Comparison of ENCODE assay signal across 24 cellular contexts in genomic region chr1:168531605-168532345, GRCh38. TPM values are rescaled to one million over a fixed set of nuclear protein-coding genes. Genes with fewer than 3 reads are reported as not detected.
DNase-seq lines count a peak whose midpoint lies in the region; ATAC-seq, FAIRE-seq and TF ChIP-seq lines count a peak whose summit lies in the region.
"Had no signal": no experiment of that assay in that cellular context is flagged by ENCODE, and none has a peak within 500 bp of the region (broad histone marks: within the 10 kb centered on the region; RNA-seq: fewer than 3 reads in every experiment).

No MANE protein-coding gene starts in this region.

- TF ChIP-seq CTCF in BE2C (IDR thresholded peaks at IDR 0.05; ENCODE audit: low read depth, low read length) (no peak), osteoblast (IDR thresholded peaks at IDR 0.05; ENCODE audit: extremely low read depth, low read depth, low read length) (no peak), pancreas (IDR thresholded peaks at IDR 0.05) (no peak)

- DNase-seq in DMS 273 (lab: John Stamatoyannopoulos, UW; ENCODE audit: unreplicated experiment) (peak; percentile 10), DMS 273 treated with DMSO at 0.1 percent for 48 hours (lab: John Stamatoyannopoulos, UW) (no peak), BE2C (peak; percentile 17), NCI-H69 (lab: John Stamatoyannopoulos, UW) (peak; percentile 90), osteoblast (ENCODE audit: insufficient read length, low spot score, missing footprints) (no peak), pancreas (no peak)
- DNase-seq in central memory CD8-positive, alpha-beta T cell (ENCODE audit: low spot score in 2 of 2) = no peak
- DNase-seq: dermis blood vessel endothelial cell; mammary epithelial cell; MG63; NCI-H1930; NCI-H774; nephron progenitor cell; stimulated activated naive CD4-positive, alpha-beta T cell treated with Interleukin-2 at 50 U/mL for 16 hours; upper lobe of right lung had no signal

- H3K4me3 ChIP-seq in BE2C (ENCODE audit: low read depth, low read length) (no peak overlapping the region), osteoblast (ENCODE audit: insufficient read depth, low read length) (no peak overlapping the region), pancreas (no peak overlapping the region)
- H3K4me3 ChIP-seq: BLaER1, MG63, upper lobe of right lung had no signal

- no peak overlapping the region for H3K27ac Mint-ChIP-seq in central memory CD8-positive, alpha-beta T cell (ENCODE audit: low read depth)
- H3K27ac Mint-ChIP-seq: activated T-helper 2 cell treated with anti-CD3 and anti-CD28 coated beads, Interferon-gamma antibody, Interleukin-2, Interleukin-4, amounts not matched to agents 10 μg/mL and 5 μg/mL and 100 μg/mL, durations not matched to agents 14 hours and 24 hours and 36 hours; brain; nephron progenitor cell had no signal

- no peaks in the 10 kb centered on the region for H3K9me3 ChIP-seq in BE2C
- H3K9me3 ChIP-seq in osteoblast (ENCODE audit: low read depth, low read length) = no peaks in the 10 kb centered on the region
- H3K9me3 ChIP-seq in pancreas = no peaks in the 10 kb centered on the region
- H3K9me3 ChIP-seq: BLaER1, MG63, upper lobe of right lung had no signal

- H3K36me3 ChIP-seq in BE2C = no peaks in the 10 kb centered on the region
- H3K36me3 ChIP-seq in osteoblast (ENCODE audit: insufficient read depth, low read length) = no peaks in the 10 kb centered on the region
- H3K36me3 ChIP-seq in pancreas = no peaks in the 10 kb centered on the region
- H3K36me3 ChIP-seq: BLaER1, MG63, upper lobe of right lung had no signal

- no peaks in the 10 kb centered on the region for H3K9me3 Mint-ChIP-seq in central memory CD8-positive, alpha-beta T cell
- H3K9me3 Mint-ChIP-seq: brain, nephron progenitor cell had no signal

- WGBS in pancreas, 2 donors = 92 to 94% methylated on average over 2 of the region's 2 CpGs

- FAIRE-seq in pancreas (lab: Jason Lieb, UNC) = no peak
- FAIRE-seq: HepG2 had no signal

- H3K79me2 ChIP-seq in osteoblast (ENCODE audit: insufficient read depth, low read length) = no peaks in the 10 kb centered on the region

- H3K27me3 Mint-ChIP-seq in central memory CD8-positive, alpha-beta T cell = no peaks in the 10 kb centered on the region

- peaks cover 6% of the 10 kb centered on the region; the same call in 1 of the 2 replicates for H3K4me1 ChIP-seq in BE2C
- no peaks in the 10 kb centered on the region for H3K4me1 ChIP-seq in osteoblast (ENCODE audit: insufficient read depth, low read length)
- H3K4me1 ChIP-seq in pancreas = peaks cover 0 to 3% (median 0%) of the 10 kb centered on the region in 3 donors
- H3K4me1 ChIP-seq: upper lobe of right lung had no signal

- H3K27me3 ChIP-seq in BE2C = no peaks in the 10 kb centered on the region
- H3K27me3 ChIP-seq in osteoblast (ENCODE audit: insufficient read depth, low read length) = no peaks in the 10 kb centered on the region
- no peaks in the 10 kb centered on the region for H3K27me3 ChIP-seq in pancreas
- H3K27me3 ChIP-seq: BLaER1, MG63, upper lobe of right lung had no signal

- no peak overlapping the region for H3K4me2 ChIP-seq in osteoblast (ENCODE audit: insufficient read depth, low read length)
- H3K4me2 ChIP-seq: BLaER1 had no signal

- peak; percentile 66 for ATAC-seq in central memory CD8-positive, alpha-beta T cell (replicated peaks; ENCODE audit: extremely low read depth, poor library complexity, severe bottlenecking)
- no peak for ATAC-seq in pancreas
- no peak for ATAC-seq in GM19463 (IDR thresholded peaks at IDR 0.05; ENCODE audit: unreplicated experiment)
- ATAC-seq: esophagus mucosa, HepG2, upper lobe of right lung had no signal

- H3K27ac ChIP-seq in osteoblast (ENCODE audit: low read depth, low read length) = no peak overlapping the region
- H3K27ac ChIP-seq in pancreas = no peak overlapping the region
- H3K27ac ChIP-seq: 22Rv1, BLaER1, RWPE1, upper lobe of right lung had no signal

- peak overlapping the region; percentile 17 for H3K4me3 Mint-ChIP-seq in central memory CD8-positive, alpha-beta T cell
- H3K4me3 Mint-ChIP-seq: brain, nephron progenitor cell had no signal

- H3K36me3 Mint-ChIP-seq in central memory CD8-positive, alpha-beta T cell (ENCODE audit: insufficient read depth) = no peaks in the 10 kb centered on the region
- H3K36me3 Mint-ChIP-seq: brain had no signal

- H3K4me1 Mint-ChIP-seq in central memory CD8-positive, alpha-beta T cell = peaks cover 64% of the 10 kb centered on the region
- H3K4me1 Mint-ChIP-seq: brain had no signal

- no peaks in the 10 kb centered on the region for H4K20me1 ChIP-seq in osteoblast (ENCODE audit: insufficient read depth, low read length)
- H4K20me1 ChIP-seq: BLaER1 had no signal

- intact Hi-C loops in pancreas (cut with DNase I) = no loop called here

- H2AFZ ChIP-seq in osteoblast (ENCODE audit: low read length) = no peak overlapping the region

RNA-seq across cellular contexts. Expression of gene XCL2, which starts 12.0 kb away (rescaled TPM):
- polyA plus RNA-seq in BE2C (2012; ENCODE audit: insufficient read depth, insufficient read length, low read depth) = 1.5 TPM
- total RNA-seq in osteoblast (not detected in 2 replicates), pancreas (under 1 TPM in 1 of 6 donors, not detected in 5; 0.52 TPM)
- under 1 TPM in 1 of 2 donors, not detected in 1; 0.23 TPM for polyA plus RNA-seq in pancreas
- total RNA-seq: dermis blood vessel endothelial cell, esophagus mucosa, glomerular endothelial cell, HepG2, mammary epithelial cell had no signal
- polyA plus RNA-seq: mammary epithelial cell had no signal

RNA-seq across cellular contexts. Expression of gene XCL1, which starts 44.6 kb away (rescaled TPM):
- polyA plus RNA-seq in BE2C (2012; ENCODE audit: insufficient read depth, insufficient read length, low read depth) = not detected
- not detected in 2 replicates for total RNA-seq in osteoblast
- under 1 TPM in 2 of 6 donors, not detected in 4; 0.14 to 0.28 TPM for total RNA-seq in pancreas
- polyA plus RNA-seq in pancreas = under 1 TPM in 1 of 2 donors, not detected in 1; 0.09 TPM
- total RNA-seq: dermis blood vessel endothelial cell, esophagus mucosa, glomerular endothelial cell, mammary epithelial cell had no signal
- polyA plus RNA-seq: mammary epithelial cell had no signal

Comparison
In these comparisons a context has a peak if more than half of its experiments do, and no peak if none do; other contexts are left out.
1. DNase-seq: peak in DMS 273 (single experiment), BE2C (single experiment) and NCI-H69 (single experiment); none in DMS 273 treated with DMSO at 0.1 percent for 48 hours (single experiment), central memory CD8-positive, alpha-beta T cell (0 of 2), osteoblast (single experiment) and pancreas (0 of 6).